Comparison of ENCODE assay signal across 9 cellular contexts in genomic region chr12:113261847-113262470, GRCh38. TPM values are rescaled to one million over a fixed set of nuclear protein-coding genes. Genes with fewer than 3 reads are reported as not detected.
A peak's percentile ranks its signal among the peaks of the same experiment; 100 is the strongest.
DNase-seq lines count a peak whose midpoint lies in the region; ATAC-seq and TF ChIP-seq lines count a peak whose summit lies in the region.
"Had no signal": no experiment of that assay in that cellular context is flagged by ENCODE, and none has a peak within 500 bp of the region (broad histone marks: within the 10 kb centered on the region; RNA-seq: fewer than 3 reads in every experiment).

No MANE protein-coding gene starts in this region.

- peak; percentile 56 to 84 for ATAC-seq in activated CD4-positive, CD25-positive, alpha-beta regulatory T cell treated with anti-CD3 and anti-CD28 coated beads, Interleukin-2, amount 50 U/mL, for 24 hours
- peak; percentile 74 for ATAC-seq in stimulated activated effector memory CD8-positive, alpha-beta T cell treated with anti-CD3 and anti-CD28 coated beads, Interleukin-12 subunit alpha, Interleukin-12 subunit beta, amount 100 ng/mL, for 72 hours
- ATAC-seq in esophagus mucosa, result no peak

- peak overlapping the region; percentile 32 for H3K27ac Mint-ChIP-seq in stimulated activated effector memory CD8-positive, alpha-beta T cell treated with anti-CD3 and anti-CD28 coated beads, Interleukin-12 subunit alpha, Interleukin-12 subunit beta, amount 100 ng/mL, for 72 hours
- H3K27ac Mint-ChIP-seq in HFFc6, result no peak overlapping the region

- H3K27me3 Mint-ChIP-seq in HFFc6 (ENCODE audit: insufficient read depth), result no peaks in the 10 kb centered on the region

- H3K4me1 Mint-ChIP-seq in stimulated activated effector memory CD8-positive, alpha-beta T cell treated with anti-CD3 and anti-CD28 coated beads, Interleukin-12 subunit alpha, Interleukin-12 subunit beta, amount 100 ng/mL, for 72 hours, result no peaks in the 10 kb centered on the region
- peaks cover 20% of the 10 kb centered on the region; the same call in 1 of the 2 replicates for H3K4me1 Mint-ChIP-seq in HFFc6 (ENCODE audit: low read depth)

- DNase-seq in activated CD4-positive, CD25-positive, alpha-beta regulatory T cell treated with anti-CD3 and anti-CD28 coated beads, Interleukin-2, amount 50 U/mL, for 72 hours, result no peak
- DNase-seq in NOMO-1 (lab: John Stamatoyannopoulos, UW; ENCODE audit: unreplicated experiment in 2 of 2) (peak; percentile 56 to 84), amniotic epithelial cell (ENCODE audit: low read depth) (peak; percentile 60), G401 (ENCODE audit: low spot score) (no peak), HFFc6 (no peak)
- no peak for DNase-seq in stimulated activated effector memory CD8-positive, alpha-beta T cell treated with anti-CD3 and anti-CD28 coated beads, Interleukin-12 subunit alpha, Interleukin-12 subunit beta, amount 100 ng/mL, for 72 hours (ENCODE audit: low spot score in 2 of 2)
- DNase-seq: KG1 had no signal

- H3K4me3 Mint-ChIP-seq in stimulated activated effector memory CD8-positive, alpha-beta T cell treated with anti-CD3 and anti-CD28 coated beads, Interleukin-12 subunit alpha, Interleukin-12 subunit beta, amount 100 ng/mL, for 72 hours, result no peak overlapping the region
- H3K4me3 Mint-ChIP-seq in HFFc6, result no peak overlapping the region

- TF ChIP-seq CTCF in HFFc6 (IDR thresholded peaks at IDR 0.05), result no peak

- in situ Hi-C loops in G401 (cut with HindIII; ENCODE audit: low sequenced_read_pairs), result no loop called here

- H3K9me3 Mint-ChIP-seq in stimulated activated effector memory CD8-positive, alpha-beta T cell treated with anti-CD3 and anti-CD28 coated beads, Interleukin-12 subunit alpha, Interleukin-12 subunit beta, amount 100 ng/mL, for 72 hours, result no peaks in the 10 kb centered on the region
- H3K9me3 Mint-ChIP-seq in HFFc6, result no peaks in the 10 kb centered on the region

- peaks cover 13% of the 10 kb centered on the region for H3K36me3 Mint-ChIP-seq in stimulated activated effector memory CD8-positive, alpha-beta T cell treated with anti-CD3 and anti-CD28 coated beads, Interleukin-12 subunit alpha, Interleukin-12 subunit beta, amount 100 ng/mL, for 72 hours
- peaks cover 10% of the 10 kb centered on the region for H3K36me3 Mint-ChIP-seq in HFFc6 (ENCODE audit: low read depth)

RNA-seq across cellular contexts. Expression of gene TPCN1, which starts 40.7 kb away (rescaled TPM):
- total RNA-seq in G401 (2014; rRNA removed; shearing (Covaris generic)), result 6.9 and 14.3 TPM in 2 replicates
- total RNA-seq in HFFc6 (2021; fragmentation: NEBNext Ultra II Directional; extraction: Animal tissue kit (Norgen Biotek cat#: 25700)), result 10 to 100 TPM; 19.0 to 33.3 (median 20.6) TPM
- 35.2 TPM for total RNA-seq in esophagus mucosa

Comparison
In these comparisons a context has a peak if more than half of its experiments do, and no peak if none do; other contexts are left out.
1. DNase-seq: peak in NOMO-1 (2 of 2) and amniotic epithelial cell (single experiment); none in activated CD4-positive, CD25-positive, alpha-beta regulatory T cell treated with anti-CD3 and anti-CD28 coated beads, Interleukin-2, amount 50 U/mL, for 72 hours (single experiment), stimulated activated effector memory CD8-positive, alpha-beta T cell treated with anti-CD3 and anti-CD28 coated beads, Interleukin-12 subunit alpha, Interleukin-12 subunit beta, amount 100 ng/mL, for 72 hours (0 of 2), G401 (single experiment) and HFFc6 (single experiment).